In the genomic region with DNA sequence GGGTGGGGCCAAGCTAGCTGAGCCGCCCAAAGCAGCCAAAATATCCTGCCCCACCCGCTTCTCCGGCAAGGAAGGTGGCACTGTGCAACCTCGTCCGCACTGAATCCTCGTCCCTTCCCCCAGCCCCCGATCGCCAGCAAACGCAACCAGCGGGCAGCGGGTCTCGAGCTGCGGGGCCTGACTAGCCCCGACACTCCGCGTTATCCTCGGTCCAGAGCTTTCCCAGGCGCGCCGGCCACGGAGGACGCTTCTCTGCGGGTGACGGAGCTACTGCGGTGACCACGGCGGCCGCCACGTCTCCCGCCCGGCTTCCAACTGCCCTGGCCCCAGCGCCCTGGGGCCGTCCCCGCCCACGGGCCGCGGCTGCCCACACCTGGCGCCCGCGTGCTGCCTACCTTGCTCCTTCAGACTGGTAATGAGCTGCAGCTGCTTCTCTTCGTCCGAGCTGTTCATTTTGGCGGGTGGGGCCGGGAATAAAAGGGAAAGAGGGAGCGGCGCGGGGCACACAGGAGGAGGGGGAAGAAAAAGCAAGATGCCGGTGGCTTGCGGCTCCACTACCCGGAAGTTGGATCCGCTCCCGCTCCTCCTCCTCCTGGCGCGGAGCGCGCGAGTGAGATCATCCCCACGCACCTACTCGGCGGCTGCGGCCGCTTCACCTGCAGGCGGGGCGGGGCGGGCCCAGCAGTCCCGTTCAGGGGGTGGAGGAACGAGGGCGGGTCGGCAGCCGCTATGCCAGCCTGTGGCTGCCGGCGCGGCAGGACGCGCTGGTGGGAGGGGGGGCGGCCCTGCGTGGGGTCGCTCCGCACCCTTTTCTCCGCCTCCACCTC, we compare ENCODE assay signal across 8 cellular contexts. TPM values are rescaled to one million over a fixed set of nuclear protein-coding genes. Genes with fewer than 3 reads are reported as not detected.
DNase-seq lines count a peak whose midpoint lies in the region; ATAC-seq and TF ChIP-seq lines count a peak whose summit lies in the region.

A gene with protein sequence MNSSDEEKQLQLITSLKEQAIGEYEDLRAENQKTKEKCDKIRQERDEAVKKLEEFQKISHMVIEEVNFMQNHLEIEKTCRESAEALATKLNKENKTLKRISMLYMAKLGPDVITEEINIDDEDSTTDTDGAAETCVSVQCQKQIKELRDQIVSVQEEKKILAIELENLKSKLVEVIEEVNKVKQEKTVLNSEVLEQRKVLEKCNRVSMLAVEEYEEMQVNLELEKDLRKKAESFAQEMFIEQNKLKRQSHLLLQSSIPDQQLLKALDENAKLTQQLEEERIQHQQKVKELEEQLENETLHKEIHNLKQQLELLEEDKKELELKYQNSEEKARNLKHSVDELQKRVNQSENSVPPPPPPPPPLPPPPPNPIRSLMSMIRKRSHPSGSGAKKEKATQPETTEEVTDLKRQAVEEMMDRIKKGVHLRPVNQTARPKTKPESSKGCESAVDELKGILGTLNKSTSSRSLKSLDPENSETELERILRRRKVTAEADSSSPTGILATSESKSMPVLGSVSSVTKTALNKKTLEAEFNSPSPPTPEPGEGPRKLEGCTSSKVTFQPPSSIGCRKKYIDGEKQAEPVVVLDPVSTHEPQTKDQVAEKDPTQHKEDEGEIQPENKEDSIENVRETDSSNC (minus strand): TSS at position 561 of the 827 bp plus-strand sequence. CDS start 108 bp downstream, at position 453.

- no peaks in the 10 kb centered on the region; the same call in 1 of the 2 replicates for H3K27me3 Mint-ChIP-seq in HFFc6 (ENCODE audit: insufficient read depth)

- DNase-seq in HFFc6 (peak; percentile 9), NCI-H146 (lab: John Stamatoyannopoulos, UW) (peak; percentile 93), T-helper 2 cell (peak in 3 of 5 experiments; percentile 10 to 30 (median 19)), colonic mucosa (peak; percentile 89), left colon (peak; percentile 88 to 91), pons (ENCODE audit: low spot score) (no peak)
- peak; percentile 58 for DNase-seq in stimulated activated CD4-positive, alpha-beta T cell treated with anti-CD3 and anti-CD28 coated beads, Interleukin-15, amount 100 ng/mL, for 24 hours

- peak within 1 kb of the TSS; percentile 82 for H3K27ac Mint-ChIP-seq in HFFc6

- H3K36me3 Mint-ChIP-seq in HFFc6 (ENCODE audit: low read depth), result peaks cover 5% of the 10 kb centered on the region; the same call in 1 of the 2 replicates

- TF ChIP-seq CTCF in HFFc6 (IDR thresholded peaks at IDR 0.05) (no peak), colonic mucosa (IDR thresholded peaks at IDR 0.05) (no peak)

- H3K4me3 ChIP-seq in GM08714 (ENCODE audit: low read length) (peak within 1 kb of the TSS; percentile 69), colonic mucosa (peak within 1 kb of the TSS; percentile 83)

- H3K4me1 ChIP-seq in colonic mucosa, result no peaks in the 10 kb centered on the region

- peaks cover 24% of the 10 kb centered on the region for H3K4me1 Mint-ChIP-seq in HFFc6 (ENCODE audit: low read depth)

- H3K4me3 Mint-ChIP-seq in HFFc6, result peak within 1 kb of the TSS; percentile 91

- H3K27me3 ChIP-seq in colonic mucosa, result no peaks in the 10 kb centered on the region

- peak within 1 kb of the TSS; percentile 91 for H3K27ac ChIP-seq in colonic mucosa

- ATAC-seq in left colon, result peak; percentile 95

- peak within 1 kb of the TSS; percentile 77 to 85 for H3K9ac ChIP-seq in colonic mucosa (ENCODE audit: low read depth in 2 of 2, low read length in 2 of 2)

- no peaks in the 10 kb centered on the region for H3K36me3 ChIP-seq in colonic mucosa

- H3K9me3 Mint-ChIP-seq in HFFc6, result peaks cover 15% of the 10 kb centered on the region

- intact Hi-C loops in colonic mucosa (cut with DNase I), result no loop called here
- intact Hi-C loops in left colon (cut with DNase I, micrococcal nuclease), result no loop called here

- H3K9me3 ChIP-seq in colonic mucosa, result no peaks in the 10 kb centered on the region

RNA-seq across cellular contexts. Expression of the gene that starts here (rescaled TPM):
- 1 to 10 TPM; 3.4 to 6.2 (median 5.2) TPM for total RNA-seq in HFFc6 (2021; fragmentation: NEBNext Ultra II Directional; extraction: Animal tissue kit (Norgen Biotek cat#: 25700))
- 10 to 100 TPM; 28.1 to 30.9 TPM for total RNA-seq in colonic mucosa
- 10 to 100 TPM; 33.6 to 34.1 TPM for total RNA-seq in left colon

Comparison
In these comparisons a context has a peak if more than half of its experiments do, and no peak if none do; other contexts are left out.
1. RNA of the gene that starts here (total RNA-seq): 33.6 to 34.1 TPM in left colon and 28.1 to 30.9 TPM in colonic mucosa; 3.4 to 6.2 TPM in HFFc6; every median in the first group is over 4 times any median in the second.